In the genomic region with DNA sequence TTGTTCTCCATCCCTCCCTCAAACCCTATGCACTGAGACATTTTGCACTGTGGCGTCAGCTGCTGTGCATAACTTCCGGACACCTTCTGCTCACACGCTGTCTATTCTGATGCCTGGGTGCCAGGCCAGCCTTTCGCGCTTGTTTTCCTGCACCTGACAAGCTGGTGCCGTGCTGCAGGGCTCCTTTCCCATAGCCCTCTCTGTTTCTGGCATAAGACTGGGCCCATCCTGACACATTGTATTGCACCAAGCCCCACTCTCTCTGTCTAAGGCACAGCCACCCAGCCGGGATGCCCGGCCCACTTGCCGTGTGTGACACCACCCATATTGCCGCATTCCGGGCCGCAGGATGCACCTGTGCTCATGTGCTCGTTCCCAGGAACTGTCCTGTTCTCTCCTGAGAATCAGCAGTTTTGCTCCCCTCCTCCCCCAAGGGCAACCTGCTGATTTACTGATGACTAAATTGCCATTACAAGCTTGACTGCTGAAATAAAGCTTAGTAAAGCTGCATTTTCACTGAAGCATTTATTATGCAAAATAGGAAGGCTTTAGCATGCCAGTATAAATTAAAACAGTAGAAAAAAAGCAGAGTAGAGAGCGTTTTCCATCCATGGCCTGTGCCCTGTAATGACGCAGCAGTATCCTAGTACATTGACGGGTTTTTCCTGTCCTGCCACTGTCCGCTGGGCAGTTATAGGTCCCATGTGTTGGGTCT, we compare ENCODE assay signal across 11 cellular contexts.
DNase-seq lines count a peak whose midpoint lies in the region; ATAC-seq, FAIRE-seq and TF ChIP-seq lines count a peak whose summit lies in the region.
"Had no signal": no experiment of that assay in that cellular context is flagged by ENCODE, and none has a peak within 500 bp of the region (broad histone marks: within the 10 kb centered on the region; RNA-seq: fewer than 3 reads in every experiment).

No MANE protein-coding gene starts in this region.

- ATAC-seq in DND-41 (ENCODE audit: insufficient read depth, low read depth) (peak; percentile 21; the same call in 1 of the 3 replicates), GM19452 (IDR thresholded peaks at IDR 0.05; ENCODE audit: unreplicated experiment) (peak; percentile 52), GM18858 (IDR thresholded peaks at IDR 0.05; ENCODE audit: unreplicated experiment) (no peak)

- H2AFZ ChIP-seq in DND-41 (ENCODE audit: low read depth, low read length) (no peak overlapping the region), H1 (ENCODE audit: low read length) (no peak overlapping the region)

- H4K5ac ChIP-seq in H1 (ENCODE audit: insufficient read length, low read depth, low read length), result no peak overlapping the region

- TF ChIP-seq EP300 in H1 (IDR thresholded peaks at IDR 0.05; ENCODE audit: borderline replicate concordance in 1 of 2, low read depth in 2 of 2, low read length in 2 of 2), result 0 out of 3 replicates have a peak, but pooled peaks of 1 of the 2 experiments have one; percentile 21

- POLR2A ChIA-PET in H1 (lab: Charles Lee; ENCODE audit: partially characterized antibody), result interaction anchor here (0.8 to 1.5 kb wide), 4 partner anchors 9 to 369 kb away, joined by 3 to 4 read pairs (median 4); a partner anchor contains a TSS

- H4K91ac ChIP-seq in H1 (replicated peaks; ENCODE audit: insufficient read length, low read length), result peak overlapping the region; percentile 4

- H2BK12ac ChIP-seq in H1 (ENCODE audit: low read depth, low read length), result peak overlapping the region; percentile 97

- peak overlapping the region; percentile 41; the same call in 1 of the 2 replicates for H3K18ac ChIP-seq in H1 (ENCODE audit: extremely low read depth, low read length)

- H2AK5ac ChIP-seq in H1 (ENCODE audit: low read depth, low read length), result no peak overlapping the region

- H3K27ac ChIP-seq in DND-41 (ENCODE audit: low read length) (no peak overlapping the region; the same call in 1 of the 2 replicates), HUES48 (ENCODE audit: low read depth, low read length) (peak overlapping the region; percentile 74), H1 (ENCODE audit: low read depth, low read length) (no peak overlapping the region), breast epithelium (no peak overlapping the region)

- no peaks in the 10 kb centered on the region for H3K23me2 ChIP-seq in H1 (ENCODE audit: low read depth, low read length)

- H3K4me3 ChIP-seq in DND-41 (ENCODE audit: low read depth in 1 of 2, low read length in 2 of 2) (no peak overlapping the region), HUES48 (ENCODE audit: low read depth, low read length) (peak overlapping the region; percentile 8; the same call in 1 of the 2 replicates), H1 (ENCODE audit: extremely low read depth in 1 of 4, insufficient read depth in 2 of 4, low read depth in 3 of 4, low read length in 4 of 4) (no peak overlapping the region), breast epithelium (no peak overlapping the region)

- 0 out of 2 replicates have a peak overlapping the region, but pooled peaks have one; percentile 47 for H2BK15ac ChIP-seq in H1 (ENCODE audit: low read length)

- CTCF ChIA-PET in H1 (lab: Charles Lee; ENCODE audit: partially characterized antibody), result interaction anchor here (0.6 to 5.5 kb wide), 8 partner anchors 11 to 257 kb away, joined by 3 to 64 read pairs (median 6); no protein-coding TSS in a partner anchor

- H3K14ac ChIP-seq in H1 (ENCODE audit: insufficient read length), result no peak overlapping the region

- TF ChIP-seq POLR2A in H1 (IDR thresholded peaks at IDR 0.05; ENCODE audit: control extremely low read depth in 1 of 2, low read depth in 2 of 2, low read length in 2 of 2), result no peak
- TF ChIP-seq POLR2A in breast epithelium (IDR thresholded peaks at IDR 0.05), result no peak

- H3K36me3 ChIP-seq in DND-41 (ENCODE audit: insufficient read depth, low read length) (peaks cover 54% of the 10 kb centered on the region), HUES48 (ENCODE audit: control insufficient read depth, insufficient read depth, low read length) (no peaks in the 10 kb centered on the region), H1 (ENCODE audit: control insufficient read depth in 2 of 4, insufficient read depth in 4 of 4, low read length in 3 of 4) (no peaks in the 10 kb centered on the region), breast epithelium (no peaks in the 10 kb centered on the region)

- no peaks in the 10 kb centered on the region for H3K27me3 ChIP-seq in DND-41 (ENCODE audit: insufficient read depth, low read length, poor library complexity)
- no peaks in the 10 kb centered on the region for H3K27me3 ChIP-seq in HUES48 (ENCODE audit: control insufficient read depth, insufficient read depth, low read length)
- H3K27me3 ChIP-seq in H1 (replicated peaks in 1 of 4; ENCODE audit: control insufficient read depth in 3 of 4, extremely low read depth in 1 of 4, insufficient read depth in 3 of 4, low read length in 3 of 4), result peaks cover 0 to under 1% (median 0%) of the 10 kb centered on the region in 4 experiments; a peak in 1 of 7 replicates
- H3K27me3 ChIP-seq in breast epithelium, result no peaks in the 10 kb centered on the region

- no peak for TF ChIP-seq CTCF in DND-41 (IDR thresholded peaks at IDR 0.05; ENCODE audit: borderline replicate concordance, extremely low read depth, low read length, poor library complexity, severe bottlenecking)
- no peak for TF ChIP-seq CTCF in H1 (IDR thresholded peaks at IDR 0.05; ENCODE audit: control extremely low read depth in 1 of 3, insufficient read depth in 1 of 3, low read depth in 1 of 3, low read length in 3 of 3)
- TF ChIP-seq CTCF in breast epithelium (IDR thresholded peaks at IDR 0.05), result no peak

- WGBS in H1 (ENCODE audit: extremely low coverage in 1 of 2, insufficient coverage in 1 of 2, insufficient read length in 1 of 2, insufficient replicate concordance in 2 of 2, low coverage in 1 of 2, low lambda C conversion rate in 2 of 2, missing lambda C conversion rate in 1 of 2), 2 experiments, result 51% methylated on average over 17 of the region's 17 CpGs; no CpG with 5 or more reads in 1 of the 2 experiments

- no peaks in the 10 kb centered on the region for H4K20me1 ChIP-seq in DND-41 (ENCODE audit: insufficient read depth, low read length)
- no peaks in the 10 kb centered on the region for H4K20me1 ChIP-seq in H1 (replicated peaks in 1 of 2; ENCODE audit: control insufficient read depth in 1 of 2, insufficient read depth in 2 of 2, low read length in 2 of 2)

- H2BK20ac ChIP-seq in H1 (ENCODE audit: low read length), result peak overlapping the region; percentile 17; the same call in 1 of the 2 replicates

- H3K56ac ChIP-seq in H1 (replicated peaks; ENCODE audit: insufficient read length, low read depth, low read length), result no peak overlapping the region

- H3K79me1 ChIP-seq in H1 (ENCODE audit: low read depth, low read length), result no peaks in the 10 kb centered on the region

- H3K79me2 ChIP-seq in DND-41 (ENCODE audit: insufficient read depth, low read length), result no peaks in the 10 kb centered on the region
- H3K79me2 ChIP-seq in H1 (ENCODE audit: control insufficient read depth in 1 of 2, insufficient read depth in 2 of 2, low read length in 2 of 2), result no peaks in the 10 kb centered on the region

- peak overlapping the region; percentile 94 for H2BK5ac ChIP-seq in H1 (ENCODE audit: low read depth, low read length)

- H3K23ac ChIP-seq in H1 (ENCODE audit: insufficient read length), result no peak overlapping the region

- intact Hi-C loops in breast epithelium (cut with DNase I; ENCODE audit: low total_unique reads), result no loop called here

- no peak overlapping the region for H4K8ac ChIP-seq in H1 (ENCODE audit: extremely low read depth, insufficient read depth, low read length)

- H3K9ac ChIP-seq in DND-41 (ENCODE audit: low read depth, low read length), result no peak overlapping the region
- 0 out of 2 replicates have a peak overlapping the region, but pooled peaks have one; percentile 15 for H3K9ac ChIP-seq in HUES48 (ENCODE audit: low read depth, low read length)
- H3K9ac ChIP-seq in H1 (replicated peaks in 1 of 4; ENCODE audit: extremely low read depth in 1 of 4, low read depth in 3 of 4, low read length in 3 of 4), result no peak overlapping the region

- DNase-seq in DND-41 (no peak), H1 (ENCODE audit: low read depth in 1 of 2, low spot score in 2 of 2) (peak; percentile 61 to 68), breast epithelium (ENCODE audit: low spot score in 2 of 2) (no peak), NCI-H146 (lab: John Stamatoyannopoulos, UW) (no peak)
- DNase-seq in activated CD4-positive, CD25-positive, alpha-beta regulatory T cell (lab: John Stamatoyannopoulos, UW), result no peak
- DNase-seq: activated CD4-positive, CD25-positive, alpha-beta regulatory T cell treated with anti-CD3 and anti-CD28 coated beads, Interleukin-2, amount 50 U/mL, for 72 hours; NCI-H226; stimulated activated CD4-positive, alpha-beta T cell treated with anti-CD3 and anti-CD28 coated beads, Interleukin-4, amount 100 ng/mL, for 24 hours had no signal

- no peak overlapping the region for H3K4ac ChIP-seq in H1 (replicated peaks; ENCODE audit: insufficient read length, low read depth, low read length)

- H3K9me3 ChIP-seq in DND-41 (ENCODE audit: insufficient read depth, low read length, severe bottlenecking) (no peaks in the 10 kb centered on the region), HUES48 (ENCODE audit: control insufficient read depth, insufficient read depth, low read length) (no peaks in the 10 kb centered on the region), H1 (ENCODE audit: insufficient read depth in 2 of 2, low read depth in 1 of 2, low read length in 1 of 2) (no peaks in the 10 kb centered on the region), breast epithelium (no peaks in the 10 kb centered on the region)

- H3K4me2 ChIP-seq in DND-41 (ENCODE audit: insufficient read depth, low read length) (no peak overlapping the region), H1 (ENCODE audit: insufficient read depth in 1 of 2, low read depth in 2 of 2, low read length in 2 of 2) (peak overlapping the region; percentile 40 to 41)

- FAIRE-seq in H1 (lab: Jason Lieb, UNC), result peak; percentile 75

- H2BK120ac ChIP-seq in H1 (replicated peaks; ENCODE audit: low read depth, low read length), result no peak overlapping the region

- no peaks in the 10 kb centered on the region for H3K4me1 ChIP-seq in DND-41 (ENCODE audit: insufficient read depth, low read length)
- peaks cover 58% of the 10 kb centered on the region for H3K4me1 ChIP-seq in HUES48 (ENCODE audit: control insufficient read depth, insufficient read depth, low read length)
- H3K4me1 ChIP-seq in H1 (replicated peaks in 1 of 4; ENCODE audit: control insufficient read depth in 3 of 4, insufficient read depth in 4 of 4, low read length in 3 of 4), result peaks cover 20 to 48% (median 28%) of the 10 kb centered on the region in 4 experiments
- H3K4me1 ChIP-seq in breast epithelium, result no peaks in the 10 kb centered on the region

- TF ChIP-seq RAD21 in H1 (IDR thresholded peaks at IDR 0.05 in 1 of 2, conservative IDR thresholded peaks at IDR 0.05 in 1 of 2; ENCODE audit: low read depth in 2 of 2, low read length in 2 of 2), result no peak

TF ChIP-seq in H1, 55 proteins besides CTCF, POLR2A, EP300 and RAD21 (continues in another document):
- TF ChIP-seq TEAD4 (IDR thresholded peaks at IDR 0.05; ENCODE audit: low read depth, low read length) (peak; percentile 90), CBX8 (IDR thresholded peaks at IDR 0.05; ENCODE audit: borderline replicate concordance, low read depth, low read length) (no peak), YY1 (IDR thresholded peaks at IDR 0.05; ENCODE audit: low read depth, low read length) (no peak), MAFK (IDR thresholded peaks at IDR 0.05; ENCODE audit: low read depth, low read length) (peak; percentile 35; the same call in 1 of the 2 replicates)

Comparison
In these comparisons a context has a peak if more than half of its experiments do, and no peak if none do; other contexts are left out.
1. DNase-seq: peak in H1 (2 of 2); none in DND-41 (single experiment), breast epithelium (0 of 2), activated CD4-positive, CD25-positive, alpha-beta regulatory T cell (0 of 4) and NCI-H146 (single experiment).